19 cellular contexts compared by ENCODE assay signal in the genomic region with DNA sequence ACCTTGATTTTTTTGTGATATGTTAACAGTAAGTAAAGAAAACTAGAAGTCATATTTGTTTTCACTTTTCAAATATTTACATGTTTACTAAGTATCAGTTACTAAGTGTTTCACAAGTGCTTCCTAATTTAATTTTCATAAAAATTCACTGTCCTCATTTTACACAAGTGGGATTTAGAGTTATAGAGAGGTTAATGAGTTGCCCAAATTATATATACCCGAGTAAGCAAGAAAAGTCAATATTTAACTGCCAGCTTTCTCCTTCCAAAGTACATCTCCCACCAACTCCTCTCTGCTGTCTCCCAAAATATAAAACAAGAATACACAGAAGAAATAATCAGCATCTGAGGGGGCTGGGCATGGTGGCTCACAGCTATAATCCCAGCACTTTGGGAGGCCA.
DNase-seq lines count a peak whose midpoint lies in the region; ATAC-seq, FAIRE-seq and TF ChIP-seq lines count a peak whose summit lies in the region.
"Had no signal": no experiment of that assay in that cellular context is flagged by ENCODE, and none has a peak within 500 bp of the region (broad histone marks: within the 10 kb centered on the region; RNA-seq: fewer than 3 reads in every experiment).

No MANE protein-coding gene starts in this region.

- intact Hi-C loops in HepG2 (cut with micrococcal nuclease; ENCODE audit: unreplicated experiment) (no loop called here), lower leg skin (cut with DNase I; ENCODE audit: low total_unique reads) (no loop called here)

- TF ChIP-seq POLR2A in HepG2 (IDR thresholded peaks at IDR 0.05; ENCODE audit: insufficient read depth in 1 of 2, low read depth in 2 of 2, low read length in 2 of 2) (no peak), lower leg skin (IDR thresholded peaks at IDR 0.05) (no peak)

- no TSS peak for BruUV-seq in HepG2 (replicated peaks; lab: Mats Ljungman, UMichigan)

- FAIRE-seq in HepG2 (lab: Jason Lieb, UNC) = no peak
- FAIRE-seq: D721Med, G401.6, GM12892, H1 had no signal

- peak; percentile 93 for ATAC-seq in HepG2
- ATAC-seq: CD8-positive, alpha-beta T cell had no signal

- CTCF ChIA-PET in HepG2 (lab: Yijun Ruan, JAX; ENCODE audit: low intra/inter-chr PET ratio, low total read pairs) = no interaction called here

- H3K36me3 ChIP-seq in HepG2 (replicated peaks in 1 of 2; ENCODE audit: control insufficient read depth in 1 of 2, insufficient read depth in 2 of 2, low read length in 2 of 2) = no peaks in the 10 kb centered on the region

- H3K4me1 ChIP-seq in HepG2 (ENCODE audit: insufficient read depth, low read length) = peaks cover 18% of the 10 kb centered on the region

- WGBS in HepG2 (ENCODE audit: low lambda C conversion rate) = 3% methylated on average over 1 of the region's 1 CpG
- WGBS in lower leg skin, 2 donors = 79 to 80% methylated on average over 1 of the region's 1 CpG

- H3K9ac ChIP-seq in HepG2 (ENCODE audit: insufficient read depth, low read depth, low read length) = no peak overlapping the region
- H3K9ac ChIP-seq: GM23248 had no signal

- in situ Hi-C loops in HepG2 (cut with HindIII; ENCODE audit: extremely low pct_ligation_motif_present, low pct_unique_long_range_greater_than_20kb) = no loop called here

- no peak for TF ChIP-seq CTCF in C4-2B (conservative IDR thresholded peaks at IDR 0.05)
- TF ChIP-seq CTCF in HepG2 (CRISPR knock-in tag; IDR thresholded peaks at IDR 0.05) = no peak
- no peak for TF ChIP-seq CTCF in lower leg skin (IDR thresholded peaks at IDR 0.05)

- POLR2A ChIA-PET in HepG2 (lab: Yijun Ruan, JAX) = no interaction called here

- TF ChIP-seq RAD21 in HepG2 (CRISPR knock-in tag; IDR thresholded peaks at IDR 0.05) = no peak

- DNase-seq in HuH-7 (ENCODE audit: low spot score) (peak; percentile 5), NCI-H748 (lab: John Stamatoyannopoulos, UW; ENCODE audit: unreplicated experiment) (peak; percentile 9), HepG2 (ENCODE audit: low spot score) (peak; percentile 31), lower leg skin (ENCODE audit: low spot score in 2 of 2) (no peak), NCI-H2081 treated with DMSO at 0.1 percent for 48 hours (lab: John Stamatoyannopoulos, UW) (no peak)
- DNase-seq in effector CD4-positive, alpha-beta T cell = no peak
- DNase-seq: C1 segment of cervical spinal cord; CD4-positive, CD25-positive, alpha-beta regulatory T cell; CD8-positive, alpha-beta T cell; DMS 273 treated with DMSO at 0.1 percent for 48 hours; DND-41; GM23248; H7; HCEC 1CT had no signal

- no peaks in the 10 kb centered on the region for H3K9me3 ChIP-seq in HepG2 (ENCODE audit: low read length)

- H2AFZ ChIP-seq in HepG2 (ENCODE audit: low read length) = no peak overlapping the region
- H2AFZ ChIP-seq: GM23248 had no signal

- H3K27ac ChIP-seq in C4-2B = peak overlapping the region; percentile 25; the same call in 1 of the 2 replicates
- H3K27ac ChIP-seq in HepG2 (ENCODE audit: extremely low read length, insufficient read depth, low read length) = no peak overlapping the region
- H3K27ac ChIP-seq: GM23248 had no signal

- no peaks in the 10 kb centered on the region for H3K27me3 ChIP-seq in HepG2 (ENCODE audit: control insufficient read depth in 1 of 2, insufficient read depth in 2 of 2, low read length in 2 of 2)

- H3K4me2 ChIP-seq in HepG2 (ENCODE audit: low read depth, low read length) = no peak overlapping the region

- H3K4me3 ChIP-seq in HepG2 (replicated peaks in 1 of 3; ENCODE audit: insufficient read depth in 1 of 3, low read depth in 2 of 3, low read length in 3 of 3) = no peak overlapping the region
- H3K4me3 ChIP-seq in lower leg skin (ENCODE audit: low read depth, poor library complexity, severe bottlenecking) = no peak overlapping the region
- H3K4me3 ChIP-seq: GM23248 had no signal

- TF ChIP-seq EP300 in HepG2 (IDR thresholded peaks at IDR 0.05; ENCODE audit: low read depth in 2 of 2, low read length in 2 of 2) (no peak), HepG2 (CRISPR knock-in tag; IDR thresholded peaks at IDR 0.05; ENCODE audit: borderline replicate concordance) (no peak)

- no peaks in the 10 kb centered on the region for H4K20me1 ChIP-seq in HepG2 (ENCODE audit: insufficient read depth, low read length)

- H3K79me2 ChIP-seq in HepG2 (ENCODE audit: insufficient read depth, low read length) = no peaks in the 10 kb centered on the region

TF ChIP-seq in HepG2, 621 proteins besides CTCF, POLR2A, EP300 and RAD21 (continues in another document):
- TF ChIP-seq ZBTB8A (CRISPR knock-in tag; IDR thresholded peaks at IDR 0.05; ENCODE audit: borderline replicate concordance, low read depth) = no peak
- no peak for TF ChIP-seq SP140L (CRISPR knock-in tag; IDR thresholded peaks at IDR 0.05; ENCODE audit: borderline replicate concordance)
- TF ChIP-seq, protein P1, sequence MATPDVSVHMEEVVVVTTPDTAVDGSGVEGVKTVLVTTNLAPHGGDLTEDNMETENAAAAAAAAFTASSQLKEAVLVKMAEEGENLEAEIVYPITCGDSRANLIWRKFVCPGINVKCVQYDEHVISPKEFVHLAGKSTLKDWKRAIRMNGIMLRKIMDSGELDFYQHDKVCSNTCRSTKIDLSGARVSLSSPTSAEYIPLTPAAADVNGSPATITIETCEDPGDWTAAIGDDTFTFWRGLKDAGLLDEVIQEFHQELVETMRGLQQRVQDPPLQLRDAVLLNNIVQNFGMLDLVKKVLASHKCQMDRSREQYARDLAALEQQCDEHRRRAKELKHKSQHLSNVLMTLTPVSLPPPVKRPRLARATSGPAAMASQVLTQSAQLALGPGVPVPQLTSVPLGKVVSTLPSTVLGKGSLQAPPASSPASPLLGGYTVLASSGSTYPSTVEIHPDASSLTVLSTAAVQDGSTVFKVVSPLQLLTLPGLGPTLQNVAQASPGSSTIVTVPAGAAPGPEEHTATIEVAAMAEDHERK (CRISPR knock-in tag; IDR thresholded peaks at IDR 0.05; ENCODE audit: low read depth) = no peak
- no peak for TF ChIP-seq ATF7 (IDR thresholded peaks at IDR 0.05)
- TF ChIP-seq ATF7 (CRISPR knock-in tag; IDR thresholded peaks at IDR 0.05) = no peak
- no peak for TF ChIP-seq ZHX2 (IDR thresholded peaks at IDR 0.05; ENCODE audit: low read depth)
- no peak for TF ChIP-seq ZHX2 (CRISPR knock-in tag; IDR thresholded peaks at IDR 0.05; ENCODE audit: borderline replicate concordance)
- TF ChIP-seq KLF12 (CRISPR knock-in tag; IDR thresholded peaks at IDR 0.05; ENCODE audit: borderline replicate concordance) = no peak
- no peak for TF ChIP-seq MED1 (CRISPR knock-in tag; IDR thresholded peaks at IDR 0.05)
- no peak for TF ChIP-seq DZIP1 (CRISPR knock-in tag; IDR thresholded peaks at IDR 0.05)

Comparison
In these comparisons a context has a peak if more than half of its experiments do, and no peak if none do; other contexts are left out.
1. DNase-seq: peak in HuH-7 (single experiment), NCI-H748 (single experiment) and HepG2 (single experiment); none in lower leg skin (0 of 2), NCI-H2081 treated with DMSO at 0.1 percent for 48 hours (single experiment) and effector CD4-positive, alpha-beta T cell (single experiment).